ENCODE assay signal across 5 cellular contexts in the genomic region with DNA sequence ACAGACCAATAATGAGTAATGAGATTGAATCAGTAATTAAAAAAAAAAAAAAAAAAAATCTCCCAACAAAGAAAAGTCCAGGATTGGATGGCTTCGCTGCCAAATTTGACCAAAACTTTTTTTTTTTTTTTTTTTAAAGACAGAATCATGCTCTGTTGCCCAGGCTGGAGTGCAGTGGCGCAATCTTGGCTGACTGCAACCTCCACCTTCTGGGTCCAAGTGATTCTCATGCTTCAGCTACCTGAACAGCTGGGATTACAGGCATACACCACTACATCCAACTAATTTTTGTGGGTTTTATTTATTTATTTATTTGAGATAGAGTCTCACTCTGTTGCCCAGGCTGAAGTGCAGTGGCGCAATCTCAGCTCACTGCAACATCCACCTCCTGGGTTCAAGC. TPM values are rescaled to one million over a fixed set of nuclear protein-coding genes. Genes with fewer than 3 reads are reported as not detected.
DNase-seq lines count a peak whose midpoint lies in the region; ATAC-seq and TF ChIP-seq lines count a peak whose summit lies in the region.
"Not testable (repeated sequence)": the region's sequence is repeated elsewhere in the genome, so short reads cannot be mapped to it uniquely, and the experiment has no call there.

No MANE protein-coding gene starts in this region.

- intact Hi-C loops in natural killer cell (cut with micrococcal nuclease) = loop anchor here (5.0 kb wide), 1 partner anchor 38 kb away; no protein-coding TSS in a partner anchor

- not testable (repeated sequence) for DNase-seq in central memory CD8-positive, alpha-beta T cell (ENCODE audit: low spot score in 2 of 2); left lobe of liver (ENCODE audit: low spot score); natural killer cell; stimulated activated effector memory CD8-positive, alpha-beta T cell treated with anti-CD3 and anti-CD28 coated beads, Interleukin-12 subunit alpha, Interleukin-12 subunit beta, amount 100 ng/mL, for 72 hours (ENCODE audit: low spot score in 2 of 2)

- ATAC-seq in central memory CD8-positive, alpha-beta T cell (replicated peaks; ENCODE audit: extremely low read depth, poor library complexity, severe bottlenecking); natural killer cell; stimulated activated effector memory CD8-positive, alpha-beta T cell treated with anti-CD3 and anti-CD28 coated beads, Interleukin-12 subunit alpha, Interleukin-12 subunit beta, amount 100 ng/mL, for 72 hours: not testable (repeated sequence)
- peak; percentile 61 for ATAC-seq in left lobe of liver

- peaks cover 27% of the 10 kb centered on the region for H3K9me3 Mint-ChIP-seq in activated naive CD4-positive, alpha-beta T cell treated with anti-CD3 and anti-CD28 coated beads, Interleukin-2, amount 50 U/mL, for 24 hours
- H3K9me3 Mint-ChIP-seq in central memory CD8-positive, alpha-beta T cell = peaks cover 10% of the 10 kb centered on the region
- H3K9me3 Mint-ChIP-seq in natural killer cell; stimulated activated effector memory CD8-positive, alpha-beta T cell treated with anti-CD3 and anti-CD28 coated beads, Interleukin-12 subunit alpha, Interleukin-12 subunit beta, amount 100 ng/mL, for 72 hours: not testable (repeated sequence)

- TF ChIP-seq CTCF in natural killer cell (IDR thresholded peaks at IDR 0.05) = not testable (repeated sequence)

- peak overlapping the region; percentile 56 for H3K27ac Mint-ChIP-seq in activated naive CD4-positive, alpha-beta T cell treated with anti-CD3 and anti-CD28 coated beads, Interleukin-2, amount 50 U/mL, for 24 hours
- H3K27ac Mint-ChIP-seq in central memory CD8-positive, alpha-beta T cell (ENCODE audit: low read depth) = peak overlapping the region; percentile 91
- peak overlapping the region; percentile 83 to 88 for H3K27ac Mint-ChIP-seq in natural killer cell
- peak overlapping the region; percentile 44 for H3K27ac Mint-ChIP-seq in stimulated activated effector memory CD8-positive, alpha-beta T cell treated with anti-CD3 and anti-CD28 coated beads, Interleukin-12 subunit alpha, Interleukin-12 subunit beta, amount 100 ng/mL, for 72 hours

- H3K4me1 Mint-ChIP-seq in activated naive CD4-positive, alpha-beta T cell treated with anti-CD3 and anti-CD28 coated beads, Interleukin-2, amount 50 U/mL, for 24 hours = peaks cover 83% of the 10 kb centered on the region
- peaks cover 92% of the 10 kb centered on the region for H3K4me1 Mint-ChIP-seq in central memory CD8-positive, alpha-beta T cell
- H3K4me1 Mint-ChIP-seq in natural killer cell = peaks cover 80 to 81% of the 10 kb centered on the region in 2 donors
- peaks cover 89% of the 10 kb centered on the region for H3K4me1 Mint-ChIP-seq in stimulated activated effector memory CD8-positive, alpha-beta T cell treated with anti-CD3 and anti-CD28 coated beads, Interleukin-12 subunit alpha, Interleukin-12 subunit beta, amount 100 ng/mL, for 72 hours

- H3K27me3 Mint-ChIP-seq in activated naive CD4-positive, alpha-beta T cell treated with anti-CD3 and anti-CD28 coated beads, Interleukin-2, amount 50 U/mL, for 24 hours; central memory CD8-positive, alpha-beta T cell; natural killer cell (ENCODE audit: low read depth in 2 of 2): not testable (repeated sequence)

- H3K4me3 Mint-ChIP-seq in activated naive CD4-positive, alpha-beta T cell treated with anti-CD3 and anti-CD28 coated beads, Interleukin-2, amount 50 U/mL, for 24 hours = peak overlapping the region; percentile 31
- H3K4me3 Mint-ChIP-seq in central memory CD8-positive, alpha-beta T cell; stimulated activated effector memory CD8-positive, alpha-beta T cell treated with anti-CD3 and anti-CD28 coated beads, Interleukin-12 subunit alpha, Interleukin-12 subunit beta, amount 100 ng/mL, for 72 hours: not testable (repeated sequence)
- peak overlapping the region; percentile 40 for H3K4me3 Mint-ChIP-seq in natural killer cell

- H3K36me3 Mint-ChIP-seq in activated naive CD4-positive, alpha-beta T cell treated with anti-CD3 and anti-CD28 coated beads, Interleukin-2, amount 50 U/mL, for 24 hours = peaks cover 53% of the 10 kb centered on the region
- peaks cover 39% of the 10 kb centered on the region for H3K36me3 Mint-ChIP-seq in central memory CD8-positive, alpha-beta T cell (ENCODE audit: insufficient read depth)
- H3K36me3 Mint-ChIP-seq in natural killer cell = not testable (repeated sequence)
- H3K36me3 Mint-ChIP-seq in stimulated activated effector memory CD8-positive, alpha-beta T cell treated with anti-CD3 and anti-CD28 coated beads, Interleukin-12 subunit alpha, Interleukin-12 subunit beta, amount 100 ng/mL, for 72 hours = peaks cover 46% of the 10 kb centered on the region

RNA-seq across cellular contexts. Expression of a gene that starts 40.4 kb away (rescaled TPM):
- total RNA-seq in left lobe of liver = 12.2 TPM
- 100 to 1,000 TPM; 103 to 112 (median 111) TPM for total RNA-seq in natural killer cell
